ENCODE assay signal across 24 cellular contexts in genomic region chr13:57666131-57666530, GRCh38. TPM values are rescaled to one million over a fixed set of nuclear protein-coding genes. Genes with fewer than 3 reads are reported as not detected.
A peak's percentile ranks its signal among the peaks of the same experiment; 100 is the strongest.
DNase-seq lines count a peak whose midpoint lies in the region; ATAC-seq and TF ChIP-seq lines count a peak whose summit lies in the region.
"Had no signal": no experiment of that assay in that cellular context is flagged by ENCODE, and none has a peak within 500 bp of the region (broad histone marks: within the 10 kb centered on the region; RNA-seq: fewer than 3 reads in every experiment).

No MANE protein-coding gene starts in this region.

- DNase-seq in NCI-H748 (lab: John Stamatoyannopoulos, UW; ENCODE audit: unreplicated experiment) (peak; percentile 60), NCI-H748 treated with DMSO at 0.1 percent for 48 hours (lab: John Stamatoyannopoulos, UW) (no peak), NCI-H69 (lab: John Stamatoyannopoulos, UW) (peak; percentile 69), dorsolateral prefrontal cortex (no peak), substantia nigra (lab: John Stamatoyannopoulos, UW) (no peak), body of pancreas (no peak), UCSD-AML1 (lab: John Stamatoyannopoulos, UW; ENCODE audit: unreplicated experiment) (no peak), NCI-H526 treated with DMSO at 0.1 percent for 48 hours (lab: John Stamatoyannopoulos, UW) (no peak)
- DNase-seq: Calu3; CD4-positive, alpha-beta memory T cell; DMS153; MM.1S; NCI-H1048; NCI-H1694; NCI-H2081; NCI-H446 treated with DMSO at 0.1 percent for 48 hours; NCI-H82; Peyer's patch had no signal

- no peak for TF ChIP-seq POLR2A in body of pancreas (IDR thresholded peaks at IDR 0.05)

- intact Hi-C loops in dorsolateral prefrontal cortex (cut with DNase I) (no loop called here), body of pancreas (cut with DNase I) (no loop called here)

- H3K27me3 ChIP-seq in dorsolateral prefrontal cortex (no peaks in the 10 kb centered on the region), body of pancreas (no peaks in the 10 kb centered on the region)
- H3K27me3 ChIP-seq: BLaER1 treated with 17β-estradiol and CSF1 and Interleukin-3, amounts not matched to agents 10 nM and 100 nM; Peyer's patch had no signal

- no peaks in the 10 kb centered on the region for H3K36me3 ChIP-seq in body of pancreas (replicated peaks in 1 of 2; ENCODE audit: insufficient read depth in 1 of 2, low read depth in 2 of 2)
- H3K36me3 ChIP-seq: BLaER1 treated with 17β-estradiol and CSF1 and Interleukin-3, amounts not matched to agents 10 nM and 100 nM; Peyer's patch had no signal

- H3K9me3 ChIP-seq in body of pancreas = no peaks in the 10 kb centered on the region
- H3K9me3 ChIP-seq: BLaER1 treated with 17β-estradiol and CSF1 and Interleukin-3, amounts not matched to agents 10 nM and 100 nM; Peyer's patch had no signal

- ATAC-seq in body of pancreas = no peak
- ATAC-seq: SK-N-SH treated with all-trans-retinoic acid at 6 μM for 48 hours had no signal

- TF ChIP-seq CTCF in dorsolateral prefrontal cortex (IDR thresholded peaks at IDR 0.05 in 54 of 56, conservative IDR thresholded peaks at IDR 0.05 in 2 of 56; ENCODE audit: low read depth in 1 of 56, partially characterized antibody in 56 of 56) (no peak), body of pancreas (IDR thresholded peaks at IDR 0.05) (no peak)

- H3K4me1 ChIP-seq in body of pancreas = no peaks in the 10 kb centered on the region
- H3K4me1 ChIP-seq: BLaER1 treated with 17β-estradiol and CSF1 and Interleukin-3, amounts not matched to agents 10 nM and 100 nM; Peyer's patch had no signal

- 58 to 66% methylated on average over 3 of the region's 3 CpGs for WGBS in body of pancreas, 2 donors

- H3K27ac ChIP-seq in dorsolateral prefrontal cortex (peak overlapping the region in 57 of 59 donors; percentile 16 to 85 (median 68)), substantia nigra (ENCODE audit: low read depth, low read length, poor library complexity, severe bottlenecking) (peak overlapping the region; percentile 47), body of pancreas (no peak overlapping the region)
- H3K27ac ChIP-seq: 22Rv1; BLaER1 treated with 17β-estradiol and CSF1 and Interleukin-3, amounts not matched to agents 10 nM and 100 nM; Peyer's patch had no signal

- H3K4me3 ChIP-seq in dorsolateral prefrontal cortex = peak overlapping the region in 42 of 59 donors; percentile 1 to 56 (median 26)
- no peak overlapping the region for H3K4me3 ChIP-seq in body of pancreas
- H3K4me3 ChIP-seq: BLaER1 treated with 17β-estradiol and CSF1 and Interleukin-3, amounts not matched to agents 10 nM and 100 nM; Peyer's patch had no signal

RNA-seq across cellular contexts. Expression of gene PCDH17, which starts 34.6 kb away (rescaled TPM):
- total RNA-seq in dorsolateral prefrontal cortex (10 to 100 TPM; 20.6 to 70.5 (median 42.4) TPM), body of pancreas (10 to 100 TPM in 1 of 2 donors, 1 to 10 TPM in 1; 6.0 to 21.8 TPM)
- total RNA-seq: Calu3; CD4-positive, alpha-beta memory T cell; G401; LHCN-M2; OCI-LY7 had no signal

Comparison
In these comparisons a context has a peak if more than half of its experiments do, and no peak if none do; other contexts are left out.
1. DNase-seq: peak in NCI-H748 (single experiment) and NCI-H69 (single experiment); none in NCI-H748 treated with DMSO at 0.1 percent for 48 hours (single experiment), dorsolateral prefrontal cortex (0 of 10), substantia nigra (0 of 49), body of pancreas (0 of 4), UCSD-AML1 (single experiment) and NCI-H526 treated with DMSO at 0.1 percent for 48 hours (single experiment).
2. H3K27ac ChIP-seq: peak in dorsolateral prefrontal cortex (57 of 59) and substantia nigra (single experiment); none in body of pancreas (0 of 4).
3. H3K4me3 ChIP-seq: peak in dorsolateral prefrontal cortex (42 of 59); none in body of pancreas (0 of 2).